In the genomic region with DNA sequence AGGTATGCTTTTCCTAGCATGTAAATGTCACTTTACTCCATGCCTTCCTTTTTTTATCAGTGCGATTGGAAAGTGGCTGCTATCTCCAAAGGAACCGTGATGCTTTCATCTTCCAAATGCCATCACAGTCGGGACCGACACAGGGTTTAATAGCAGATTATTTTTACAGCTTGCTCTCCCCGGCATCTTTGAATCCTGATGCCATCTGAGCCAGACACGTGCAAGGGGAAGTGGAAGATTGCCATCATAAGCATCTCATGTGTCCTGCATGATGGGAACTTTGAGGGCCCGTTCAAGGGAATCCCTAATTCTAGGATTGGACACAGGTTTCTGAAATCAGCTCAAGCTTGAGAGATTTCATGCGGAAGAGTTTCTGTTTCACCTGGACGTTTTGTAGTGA, we compare ENCODE assay signal across 18 cellular contexts.
"Had no signal": no experiment of that assay in that cellular context is flagged by ENCODE, and none has a peak within 500 bp of the region (broad histone marks: within the 10 kb centered on the region; RNA-seq: fewer than 3 reads in every experiment).

No MANE protein-coding gene starts in this region.

- H3K36me3 ChIP-seq: brain microvascular endothelial cell, esophagus squamous epithelium, neural progenitor cell, ovary, tibial nerve, uterus had no signal

- H3K27me3 ChIP-seq: brain microvascular endothelial cell, neural progenitor cell, ovary, tibial nerve, uterus had no signal

- H3K4me1 ChIP-seq: esophagus squamous epithelium, neural progenitor cell, uterus had no signal

- H3K27ac Mint-ChIP-seq: dendritic cell treated with granulocyte-macrophage colony-stimulating factor and Interleukin-4, amounts not matched to agents 40 ng/mL and 50 ng/mL, for 4 days; effector memory CD8-positive, alpha-beta T cell; naive thymus-derived CD4-positive, alpha-beta T cell; neural progenitor cell had no signal

- H3K9me3 ChIP-seq: esophagus squamous epithelium, ovary, uterus had no signal

- H3K4me3 ChIP-seq: esophagus squamous epithelium, neural progenitor cell, ovary, psoas muscle, tibial nerve, uterus had no signal

- H3K9me3 Mint-ChIP-seq: dendritic cell treated with granulocyte-macrophage colony-stimulating factor and Interleukin-4, amounts not matched to agents 40 ng/mL and 50 ng/mL, for 4 days; effector memory CD8-positive, alpha-beta T cell had no signal

- ATAC-seq: effector memory CD8-positive, alpha-beta T cell; left ventricle myocardium superior; naive thymus-derived CD4-positive, alpha-beta T cell; psoas muscle; right cardiac atrium; stimulated activated naive CD8-positive, alpha-beta T cell treated with anti-CD3 and anti-CD28 coated beads, Interleukin-15, Interleukin-2, amounts not matched to agents 100 U/mL and 50 U/mL, for 24 hours had no signal

- H3K4me3 Mint-ChIP-seq: dendritic cell treated with granulocyte-macrophage colony-stimulating factor and Interleukin-4, amounts not matched to agents 40 ng/mL and 50 ng/mL, for 4 days; effector memory CD8-positive, alpha-beta T cell; naive thymus-derived CD4-positive, alpha-beta T cell; neural progenitor cell had no signal

- H3K9ac ChIP-seq: neural progenitor cell had no signal

- H3K4me2 ChIP-seq: neural progenitor cell had no signal

- H3K27ac ChIP-seq: brain microvascular endothelial cell, esophagus squamous epithelium, neural progenitor cell, ovary, psoas muscle, tibial nerve had no signal

- H2AFZ ChIP-seq: neural progenitor cell had no signal

- H3K36me3 Mint-ChIP-seq: naive thymus-derived CD4-positive, alpha-beta T cell; neural progenitor cell had no signal

- DNase-seq: activated CD4-positive, alpha-beta T cell treated with anti-CD3 and anti-CD28 coated beads, Interleukin-2, amount 50 U/mL, for 48 hours; activated naive CD4-positive, alpha-beta T cell; effector memory CD8-positive, alpha-beta T cell; esophagus squamous epithelium; left ventricle myocardium superior; naive thymus-derived CD4-positive, alpha-beta T cell; psoas muscle; right cardiac atrium; stimulated activated CD4-positive, alpha-beta T cell treated with anti-CD3 and anti-CD28 coated beads, Interleukin-2, amount 100 ng/mL, for 24 hours; stimulated activated naive CD8-positive, alpha-beta T cell treated with anti-CD3 and anti-CD28 coated beads, Interleukin-15, Interleukin-2, amounts not matched to agents 100 U/mL and 50 U/mL, for 24 hours; substantia nigra; T-helper 2 cell had no signal
